24 cellular contexts compared by ENCODE assay signal in the genomic region with DNA sequence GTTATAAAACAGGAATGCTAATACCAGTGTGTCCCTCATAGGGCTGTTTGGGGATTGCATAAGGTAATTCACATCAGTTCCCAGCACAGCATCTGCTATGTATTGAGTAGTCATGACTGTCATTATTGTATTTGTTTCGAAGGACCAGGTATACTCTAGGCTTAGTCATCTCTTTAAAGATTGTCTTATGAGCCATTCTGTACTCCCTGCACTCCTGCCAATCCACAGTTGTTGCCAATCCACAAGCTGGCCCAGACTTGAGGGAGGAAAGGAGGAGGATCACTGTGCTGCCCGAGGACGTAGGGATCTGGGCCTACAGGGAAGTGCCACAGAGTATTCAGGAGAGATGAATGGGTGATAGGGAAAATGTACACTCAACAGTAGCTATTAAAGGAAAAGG.
DNase-seq lines count a peak whose midpoint lies in the region; ATAC-seq and TF ChIP-seq lines count a peak whose summit lies in the region.
"Had no signal": no experiment of that assay in that cellular context is flagged by ENCODE, and none has a peak within 500 bp of the region (broad histone marks: within the 10 kb centered on the region; RNA-seq: fewer than 3 reads in every experiment).

No MANE protein-coding gene starts in this region.

- no peak for TF ChIP-seq CTCF in fibroblast of pulmonary artery (IDR thresholded peaks at IDR 0.05; ENCODE audit: low read length, missing control alignments)
- no peak for TF ChIP-seq CTCF in progenitor cell of endocrine pancreas (IDR thresholded peaks at IDR 0.05; ENCODE audit: unreplicated experiment)

- DNase-seq in M059J (ENCODE audit: low read depth), result peak; percentile 28
- DNase-seq in astrocyte of the hippocampus (ENCODE audit: low read depth, low spot score), result peak; percentile 47
- DNase-seq in fibroblast of pulmonary artery (ENCODE audit: low read depth), result peak; percentile 33
- peak; percentile 40 for DNase-seq in renal cortical epithelial cell (ENCODE audit: low read depth)
- no peak for DNase-seq in C1 segment of cervical spinal cord (lab: John Stamatoyannopoulos, UW)
- DNase-seq in progenitor cell of endocrine pancreas (ENCODE audit: low spot score, unreplicated experiment), result no peak
- DNase-seq: aorta; CD8-positive, alpha-beta memory T cell; erythroblast; glutamatergic neuron; HFFc6; Karpas-422; NCI-H1048; NCI-H1694 treated with DMSO at 0.1 percent for 48 hours; NCI-H748 treated with DMSO at 0.1 percent for 48 hours; stimulated activated CD4-positive, alpha-beta T cell treated with anti-CD3 and anti-CD28 coated beads, Interleukin-2, amount 100 ng/mL, for 24 hours; T1000 had no signal

- no peaks in the 10 kb centered on the region for H3K27me3 Mint-ChIP-seq in progenitor cell of endocrine pancreas
- H3K27me3 Mint-ChIP-seq: activated naive CD4-positive, alpha-beta T cell treated with anti-CD3 and anti-CD28 coated beads, Interleukin-2, amount 50 U/mL, for 24 hours; CD8-positive, alpha-beta memory T cell; memory B cell; type B pancreatic cell had no signal

- peaks cover 9% of the 10 kb centered on the region for H3K36me3 Mint-ChIP-seq in progenitor cell of endocrine pancreas (ENCODE audit: insufficient read depth)

- H3K4me3 ChIP-seq in fibroblast of pulmonary artery (replicated peaks; ENCODE audit: low read depth, low read length), result no peak overlapping the region
- H3K4me3 ChIP-seq: smooth muscle cell had no signal

- no peaks in the 10 kb centered on the region for H3K4me1 Mint-ChIP-seq in progenitor cell of endocrine pancreas (ENCODE audit: low read depth)
- H3K4me1 Mint-ChIP-seq: memory B cell had no signal

- H3K27ac Mint-ChIP-seq in progenitor cell of endocrine pancreas, result no peak overlapping the region
- H3K27ac Mint-ChIP-seq: activated naive CD4-positive, alpha-beta T cell treated with anti-CD3 and anti-CD28 coated beads, Interleukin-2, amount 50 U/mL, for 24 hours; HFFc6; memory B cell; type B pancreatic cell; WTC11 had no signal

- no peak for ATAC-seq in HG03565 (IDR thresholded peaks at IDR 0.05; ENCODE audit: unreplicated experiment)
- ATAC-seq in GM18861 (IDR thresholded peaks at IDR 0.05; ENCODE audit: unreplicated experiment), result no peak
- ATAC-seq: WTC11 had no signal

- H3K4me3 Mint-ChIP-seq in progenitor cell of endocrine pancreas (ENCODE audit: low read depth), result no peak overlapping the region
- H3K4me3 Mint-ChIP-seq: activated naive CD4-positive, alpha-beta T cell treated with anti-CD3 and anti-CD28 coated beads, Interleukin-2, amount 50 U/mL, for 24 hours; CD8-positive, alpha-beta memory T cell; HFFc6; memory B cell; type B pancreatic cell; WTC11 had no signal

- H3K9me3 Mint-ChIP-seq in progenitor cell of endocrine pancreas (ENCODE audit: low read depth), result no peaks in the 10 kb centered on the region
- H3K9me3 Mint-ChIP-seq: activated naive CD4-positive, alpha-beta T cell treated with anti-CD3 and anti-CD28 coated beads, Interleukin-2, amount 50 U/mL, for 24 hours; CD8-positive, alpha-beta memory T cell; HFFc6; memory B cell; type B pancreatic cell had no signal

Comparison
In these comparisons a context has a peak if more than half of its experiments do, and no peak if none do; other contexts are left out.
1. DNase-seq: peak in M059J (single experiment), astrocyte of the hippocampus (single experiment), fibroblast of pulmonary artery (single experiment) and renal cortical epithelial cell (single experiment); none in C1 segment of cervical spinal cord (0 of 14) and progenitor cell of endocrine pancreas (single experiment).